ENCODE assay signal across 20 cellular contexts in the genomic region with DNA sequence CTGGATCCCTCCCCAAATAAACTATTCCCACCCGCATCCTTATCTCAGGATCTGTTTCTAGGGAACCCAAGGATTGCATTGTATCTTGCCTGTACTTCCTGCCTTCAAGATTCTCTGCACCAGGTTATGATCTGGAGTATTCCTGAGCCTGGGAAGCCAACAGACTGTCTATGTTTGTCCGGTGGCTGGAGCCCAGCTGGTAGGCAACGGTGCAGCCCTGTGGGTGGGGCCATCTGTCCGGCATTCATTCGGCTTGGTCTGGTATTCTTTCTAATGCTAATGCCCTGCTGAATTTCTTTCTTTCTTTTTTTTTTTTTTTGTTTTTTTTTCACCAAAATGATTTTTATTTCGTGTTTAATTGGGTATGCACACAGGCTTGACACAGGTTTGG. TPM values are rescaled to one million over a fixed set of nuclear protein-coding genes. Genes with fewer than 3 reads are reported as not detected.
DNase-seq lines count a peak whose midpoint lies in the region; ATAC-seq and TF ChIP-seq lines count a peak whose summit lies in the region.
"Had no signal": no experiment of that assay in that cellular context is flagged by ENCODE, and none has a peak within 500 bp of the region (broad histone marks: within the 10 kb centered on the region; RNA-seq: fewer than 3 reads in every experiment).

No MANE protein-coding gene starts in this region.

- H3K36me3 ChIP-seq in right atrium auricular region, result no peaks in the 10 kb centered on the region
- no peaks in the 10 kb centered on the region for H3K36me3 ChIP-seq in stomach
- H3K36me3 ChIP-seq: Peyer's patch, SJCRH30 had no signal

- DNase-seq in left ventricle myocardium superior (no peak), right atrium auricular region (ENCODE audit: low spot score) (no peak), cerebellar cortex (ENCODE audit: low spot score) (peak; percentile 80), mesenteric fat pad (ENCODE audit: low spot score) (peak; percentile 20), stomach (peak; percentile 44), kidney glomerular epithelial cell (lab: John Stamatoyannopoulos, UW) (no peak)
- no peak for DNase-seq in activated CD8-positive, alpha-beta memory T cell treated with anti-CD3 and anti-CD28 coated beads, Interleukin-2, amount 50 U/mL, for 4 hours
- DNase-seq: DMS79, GM23248, HCEC 1CT, NCI-H1105, NCI-H146, NCI-H2029, NCI-H345, NCI-H524, NCI-H82, Peyer's patch, SJCRH30 had no signal

- H3K4me3 ChIP-seq in right atrium auricular region (no peak overlapping the region), stomach (no peak overlapping the region)
- H3K4me3 ChIP-seq: A549, GM23248, Peyer's patch, SJCRH30 had no signal

- no peak overlapping the region for H3K27ac ChIP-seq in right atrium auricular region
- no peak overlapping the region for H3K27ac ChIP-seq in stomach
- H3K27ac ChIP-seq: A549, GM23248, Peyer's patch, SJCRH30 had no signal

- TF ChIP-seq CTCF in right atrium auricular region (IDR thresholded peaks at IDR 0.05) (no peak), stomach (IDR thresholded peaks at IDR 0.05) (no peak)

- H3K9me3 ChIP-seq in right atrium auricular region (no peaks in the 10 kb centered on the region), stomach (no peaks in the 10 kb centered on the region)
- H3K9me3 ChIP-seq: A549, Peyer's patch, SJCRH30 had no signal

- 21 to 43% (median 27%) methylated on average over 6 of the region's 6 CpGs for WGBS in stomach, 5 donors

- no peak for TF ChIP-seq POLR2A in stomach (IDR thresholded peaks at IDR 0.05)

- ATAC-seq in left ventricle myocardium superior, result peak; percentile 42
- ATAC-seq in HG03460 (IDR thresholded peaks at IDR 0.05; ENCODE audit: unreplicated experiment), result no peak
- ATAC-seq: A549 had no signal

- intact Hi-C loops in left ventricle myocardium superior (cut with micrococcal nuclease), result no loop called here
- intact Hi-C loops in stomach (cut with DNase I; ENCODE audit: low total_unique reads), result no loop called here

- no peak for TF ChIP-seq EP300 in stomach (IDR thresholded peaks at IDR 0.05)

- H3K27me3 ChIP-seq in right atrium auricular region, result no peaks in the 10 kb centered on the region
- H3K27me3 ChIP-seq in stomach, result peaks cover 0 to 8% (median 0%) of the 10 kb centered on the region in 3 donors
- H3K27me3 ChIP-seq: Peyer's patch, SJCRH30 had no signal

- no peaks in the 10 kb centered on the region for H3K4me1 ChIP-seq in right atrium auricular region
- H3K4me1 ChIP-seq in stomach, result peaks cover 0 to 4% (median 0%) of the 10 kb centered on the region in 4 donors
- H3K4me1 ChIP-seq: A549, Peyer's patch, SJCRH30 had no signal

RNA-seq across cellular contexts. Expression of a gene that starts 20.7 kb away (rescaled TPM):
- total RNA-seq in left ventricle myocardium superior (0.47 TPM), right atrium auricular region (under 1 TPM; 0.30 to 0.83 TPM), mesenteric fat pad (0.45 TPM), stomach (1 to 10 TPM in 1 of 5 donors, not detected in 4; 4.4 TPM)
- polyA plus RNA-seq in stomach, result under 1 TPM; 0.15 to 0.37 (median 0.31) TPM
- total RNA-seq: GM23248, SJCRH30 had no signal

RNA-seq across cellular contexts. Expression of a gene that starts 37.7 kb away (rescaled TPM):
- 12.2 TPM for total RNA-seq in left ventricle myocardium superior
- total RNA-seq in right atrium auricular region, result 1 to 10 TPM; 3.2 to 3.4 TPM
- total RNA-seq in mesenteric fat pad, result 10.0 TPM
- 10 to 100 TPM in 3 of 5 donors, 1 to 10 TPM in 1, under 1 TPM in 1; under 0.01 to 67.1 (median 21.2) TPM for total RNA-seq in stomach
- polyA plus RNA-seq in stomach, result 10 to 100 TPM in 1 of 3 donors, 1 to 10 TPM in 2; 3.2 to 18.4 (median 4.3) TPM
- total RNA-seq: GM23248 had no signal

Comparison
In these comparisons a context has a peak if more than half of its experiments do, and no peak if none do; other contexts are left out.
1. DNase-seq: peak in cerebellar cortex (single experiment), mesenteric fat pad (single experiment) and stomach (single experiment); none in left ventricle myocardium superior (single experiment), right atrium auricular region (single experiment), kidney glomerular epithelial cell (single experiment) and activated CD8-positive, alpha-beta memory T cell treated with anti-CD3 and anti-CD28 coated beads, Interleukin-2, amount 50 U/mL, for 4 hours (single experiment).